In the genomic region with DNA sequence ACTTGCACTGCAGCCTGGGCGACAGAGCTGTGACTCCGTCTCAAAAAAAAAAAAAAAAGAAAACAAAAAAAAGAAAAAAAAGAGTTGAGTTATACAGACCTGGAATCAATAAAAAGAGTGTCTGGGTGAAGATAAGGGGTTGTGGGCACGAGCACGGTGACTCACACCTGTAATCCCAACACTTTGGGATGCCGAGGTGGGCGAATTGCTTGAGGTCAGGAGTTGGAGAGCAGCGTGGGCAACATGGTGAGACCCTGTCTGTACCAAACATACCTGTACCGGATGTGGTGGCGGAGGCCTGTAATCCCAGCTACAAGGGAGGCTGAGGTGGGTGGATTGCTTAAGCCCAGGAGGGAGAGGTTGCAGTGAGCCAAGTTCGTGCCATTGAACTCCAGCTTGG, we compare ENCODE assay signal across 16 cellular contexts. TPM values are rescaled to one million over a fixed set of nuclear protein-coding genes. Genes with fewer than 3 reads are reported as not detected.
A peak's percentile ranks its signal among the peaks of the same experiment; 100 is the strongest.
DNase-seq lines count a peak whose midpoint lies in the region; ATAC-seq and TF ChIP-seq lines count a peak whose summit lies in the region.
"Had no signal": no experiment of that assay in that cellular context is flagged by ENCODE, and none has a peak within 500 bp of the region (broad histone marks: within the 10 kb centered on the region; RNA-seq: fewer than 3 reads in every experiment).

No MANE protein-coding gene starts in this region.

- no peaks in the 10 kb centered on the region for H3K9me3 ChIP-seq in OCI-LY7 (ENCODE audit: low read length)
- no peaks in the 10 kb centered on the region for H3K9me3 ChIP-seq in psoas muscle
- no peaks in the 10 kb centered on the region for H3K9me3 ChIP-seq in body of pancreas

- BruUV-seq in OCI-LY7 (replicated peaks; lab: Mats Ljungman, UMichigan), result no TSS peak

- no peak overlapping the region for H3K27ac Mint-ChIP-seq in chondrocyte (ENCODE audit: unreplicated experiment)

- ATAC-seq in activated T-cell treated with anti-CD3 and anti-CD28 coated beads, Interleukin-2, amount 50 U/mL, for 4 hours, result no peak
- no peak for ATAC-seq in psoas muscle
- no peak for ATAC-seq in body of pancreas

- DNase-seq in activated T-cell treated with anti-CD3 and anti-CD28 coated beads, Interleukin-2, amount 50 U/mL, for 4 hours, result no peak
- DNase-seq in activated T-cell treated with anti-CD3 and anti-CD28 coated beads, Interleukin-2, amount 50 U/mL, for 1 hour, result no peak
- no peak for DNase-seq in OCI-LY7 (ENCODE audit: low spot score)
- no peak for DNase-seq in chondrocyte (ENCODE audit: low spot score)
- DNase-seq in psoas muscle, result no peak
- DNase-seq in NCI-H1436 (lab: John Stamatoyannopoulos, UW), result no peak
- DNase-seq in D341Med (ENCODE audit: low spot score), result no peak
- DNase-seq in body of pancreas, result no peak
- DNase-seq: activated B cell treated with CpG ODN at 0.5 μM for 24 hours; brain microvascular endothelial cell; Kasumi-1; NCI-H187; NCI-H524 treated with DMSO at 0.1 percent for 48 hours; stimulated activated CD8-positive, alpha-beta memory T cell treated with anti-CD3 and anti-CD28 coated beads, Interleukin-4, amount 100 ng/mL, for 48 hours; trophoblast cell had no signal

- H3K4me1 Mint-ChIP-seq in activated T-cell treated with anti-CD3 and anti-CD28 coated beads, Interleukin-2, amount 50 U/mL, for 4 hours (ENCODE audit: low read depth), result peaks cover 25% of the 10 kb centered on the region
- H3K4me1 Mint-ChIP-seq in chondrocyte (ENCODE audit: low read depth), result peaks cover 18% of the 10 kb centered on the region

- intact Hi-C loops in OCI-LY7 (cut with micrococcal nuclease; ENCODE audit: unreplicated experiment) (no loop called here), psoas muscle (cut with DNase I) (no loop called here), body of pancreas (cut with DNase I) (no loop called here)

- no peak overlapping the region for H3K4me3 ChIP-seq in OCI-LY7 (ENCODE audit: low read depth, low read length, poor library complexity, severe bottlenecking)
- no peak overlapping the region for H3K4me3 ChIP-seq in psoas muscle
- no peak overlapping the region for H3K4me3 ChIP-seq in body of pancreas

- 94 to 97% (median 95%) methylated on average over 10 of the region's 10 CpGs for WGBS in psoas muscle, 3 donors
- WGBS in body of pancreas, 2 donors, result 86 to 89% methylated on average over 10 of the region's 10 CpGs

- peak overlapping the region; percentile 57 for H3K4me3 Mint-ChIP-seq in activated T-cell treated with anti-CD3 and anti-CD28 coated beads, Interleukin-2, amount 50 U/mL, for 4 hours
- H3K4me3 Mint-ChIP-seq in chondrocyte (ENCODE audit: unreplicated experiment), result peak overlapping the region; percentile 80

- CTCF ChIA-PET in OCI-LY7 (lab: Charles Lee; ENCODE audit: unreplicated experiment), result no interaction called here

- no peak for TF ChIP-seq POLR2A in body of pancreas (IDR thresholded peaks at IDR 0.05)

- peaks cover 7% of the 10 kb centered on the region for H3K36me3 Mint-ChIP-seq in activated T-cell treated with anti-CD3 and anti-CD28 coated beads, Interleukin-2, amount 50 U/mL, for 4 hours (ENCODE audit: insufficient read depth)
- H3K36me3 Mint-ChIP-seq in chondrocyte (ENCODE audit: low read depth), result peaks cover 2% of the 10 kb centered on the region

- H3K27me3 ChIP-seq in psoas muscle (ENCODE audit: insufficient read depth in 3 of 3, low read length in 2 of 3) (no peaks in the 10 kb centered on the region), body of pancreas (no peaks in the 10 kb centered on the region)
- H3K27me3 ChIP-seq: brain microvascular endothelial cell, hepatocyte had no signal

- H4K20me1 ChIP-seq in OCI-LY7 (ENCODE audit: insufficient read depth, low read length), result no peaks in the 10 kb centered on the region

- POLR2A ChIA-PET in OCI-LY7 (lab: Charles Lee), result interaction anchor here (0.7 kb wide), 1 partner anchor 75 kb away, joined by 3 read pairs; no protein-coding TSS in a partner anchor

- no peaks in the 10 kb centered on the region for H3K27me3 Mint-ChIP-seq in activated T-cell treated with anti-CD3 and anti-CD28 coated beads, Interleukin-2, amount 50 U/mL, for 4 hours (ENCODE audit: low read depth)
- no peaks in the 10 kb centered on the region for H3K27me3 Mint-ChIP-seq in chondrocyte (ENCODE audit: low read depth)
- H3K27me3 Mint-ChIP-seq: activated B cell treated with CpG ODN at 0.5 μM for 24 hours had no signal

- peaks cover 14% of the 10 kb centered on the region for H3K4me1 ChIP-seq in OCI-LY7 (ENCODE audit: insufficient read depth, low read length, poor library complexity, severe bottlenecking)
- peaks cover 12% of the 10 kb centered on the region for H3K4me1 ChIP-seq in psoas muscle
- H3K4me1 ChIP-seq in body of pancreas, result peaks cover 29% of the 10 kb centered on the region

- TF ChIP-seq CTCF in OCI-LY7 (conservative IDR thresholded peaks at IDR 0.05; ENCODE audit: low read length) (no peak), chondrocyte (IDR thresholded peaks at IDR 0.05) (no peak), psoas muscle (IDR thresholded peaks at IDR 0.05) (no peak), body of pancreas (IDR thresholded peaks at IDR 0.05) (no peak)

- H3K36me3 ChIP-seq in OCI-LY7 (ENCODE audit: insufficient read depth, low read length), result peaks cover 19% of the 10 kb centered on the region
- peaks cover 0 to 9% of the 10 kb centered on the region in 2 donors for H3K36me3 ChIP-seq in psoas muscle (ENCODE audit: insufficient read depth in 1 of 2, low read depth in 1 of 2)
- no peaks in the 10 kb centered on the region for H3K36me3 ChIP-seq in body of pancreas (replicated peaks in 1 of 2; ENCODE audit: insufficient read depth in 1 of 2, low read depth in 2 of 2)
- H3K36me3 ChIP-seq: brain microvascular endothelial cell had no signal

- no peaks in the 10 kb centered on the region for H3K9me3 Mint-ChIP-seq in activated T-cell treated with anti-CD3 and anti-CD28 coated beads, Interleukin-2, amount 50 U/mL, for 4 hours
- H3K9me3 Mint-ChIP-seq in chondrocyte (ENCODE audit: low read depth), result no peaks in the 10 kb centered on the region
- H3K9me3 Mint-ChIP-seq: activated B cell treated with CpG ODN at 0.5 μM for 24 hours had no signal

- no peaks in the 10 kb centered on the region for H3K9me2 ChIP-seq in OCI-LY7 (ENCODE audit: insufficient read depth, low read length)

- peaks cover 41% of the 10 kb centered on the region for H3K79me2 ChIP-seq in OCI-LY7 (ENCODE audit: insufficient read depth, low read depth, low read length)

- no peak overlapping the region for H2AFZ ChIP-seq in OCI-LY7 (ENCODE audit: low read length)

- H3K27ac ChIP-seq in OCI-LY7 (ENCODE audit: low read depth, low read length, poor library complexity, severe bottlenecking) (no peak overlapping the region), psoas muscle (peak overlapping the region; percentile 97), body of pancreas (no peak overlapping the region)
- H3K27ac ChIP-seq: brain microvascular endothelial cell had no signal

- peak overlapping the region; percentile 92 for H3K4me2 ChIP-seq in OCI-LY7 (ENCODE audit: low read length)

RNA-seq across cellular contexts. Expression of a gene that starts 1.3 kb away (rescaled TPM):
- total RNA-seq in activated T-cell treated with anti-CD3 and anti-CD28 coated beads, Interleukin-2, amount 50 U/mL, for 4 hours, result 100 to 1,000 TPM; 429 to 526 (median 435) TPM
- total RNA-seq in OCI-LY7 (2014; rRNA removed; shearing (Covaris generic)), result 155 and 242 TPM in 2 replicates
- total RNA-seq in OCI-LY7 (2022) (185 TPM in 2 replicates), chondrocyte (54.2 to 81.1 TPM (median 60.6 TPM) in 3 replicates), psoas muscle (100 to 1,000 TPM; 112 to 162 (median 142) TPM), body of pancreas (10 to 100 TPM; 78.1 to 92.9 TPM)
- 100 to 1,000 TPM in 2 of 3 donors, 10 to 100 TPM in 1; 98.1 to 122 (median 112) TPM for polyA plus RNA-seq in psoas muscle
